Comparison of ENCODE assay signal across 1 cellular context in genomic region chr3:38521391-38521987, GRCh38.
A peak's percentile ranks its signal among the peaks of the same experiment; 100 is the strongest.
TF ChIP-seq lines count a peak whose summit lies in the region.

No MANE protein-coding gene starts in this region.

TF ChIP-seq in H1, 55 proteins besides CTCF, POLR2A, EP300 and RAD21:
- TF ChIP-seq TCF12 (IDR thresholded peaks at IDR 0.05; ENCODE audit: low read depth, low read length) (peak; percentile 87), POLR2AphosphoS5 (IDR thresholded peaks at IDR 0.05; ENCODE audit: low read depth, low read length) (no peak), BACH1 (IDR thresholded peaks at IDR 0.05; ENCODE audit: low read length) (no peak), GABPA (IDR thresholded peaks at IDR 0.05; ENCODE audit: borderline replicate concordance, insufficient read depth, low read length) (no peak), CREB1 (IDR thresholded peaks at IDR 0.05) (0 out of 2 replicates have a peak, but pooled peaks have one; percentile 19), NRF1 (IDR thresholded peaks at IDR 0.05; ENCODE audit: low read depth, low read length) (no peak), RXRA (IDR thresholded peaks at IDR 0.05; ENCODE audit: insufficient read depth, low read depth, low read length) (no peak), CTBP2 (IDR thresholded peaks at IDR 0.05; ENCODE audit: borderline replicate concordance, insufficient read depth, insufficient read length, low read length) (no peak), TEAD4 (IDR thresholded peaks at IDR 0.05; ENCODE audit: low read depth, low read length) (peak; percentile 49; the same call in 1 of the 2 replicates), EZH2 (IDR thresholded peaks at IDR 0.05; ENCODE audit: low read depth, low read length, severe bottlenecking) (no peak), HDAC6 (IDR thresholded peaks at IDR 0.05; ENCODE audit: low read depth, low read length) (no peak), ATF2 (IDR thresholded peaks at IDR 0.05; ENCODE audit: low read length) (no peak), RBBP5 (IDR thresholded peaks at IDR 0.05; ENCODE audit: borderline replicate concordance, low read depth, low read length) (no peak)
- TF ChIP-seq, protein P1, sequence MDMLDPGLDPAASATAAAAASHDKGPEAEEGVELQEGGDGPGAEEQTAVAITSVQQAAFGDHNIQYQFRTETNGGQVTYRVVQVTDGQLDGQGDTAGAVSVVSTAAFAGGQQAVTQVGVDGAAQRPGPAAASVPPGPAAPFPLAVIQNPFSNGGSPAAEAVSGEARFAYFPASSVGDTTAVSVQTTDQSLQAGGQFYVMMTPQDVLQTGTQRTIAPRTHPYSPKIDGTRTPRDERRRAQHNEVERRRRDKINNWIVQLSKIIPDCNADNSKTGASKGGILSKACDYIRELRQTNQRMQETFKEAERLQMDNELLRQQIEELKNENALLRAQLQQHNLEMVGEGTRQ (IDR thresholded peaks at IDR 0.05; ENCODE audit: low read length): no peak
TF ChIP-seq in H1: peak in this region for 3.
